ENCODE assay signal across 21 cellular contexts in the genomic region with DNA sequence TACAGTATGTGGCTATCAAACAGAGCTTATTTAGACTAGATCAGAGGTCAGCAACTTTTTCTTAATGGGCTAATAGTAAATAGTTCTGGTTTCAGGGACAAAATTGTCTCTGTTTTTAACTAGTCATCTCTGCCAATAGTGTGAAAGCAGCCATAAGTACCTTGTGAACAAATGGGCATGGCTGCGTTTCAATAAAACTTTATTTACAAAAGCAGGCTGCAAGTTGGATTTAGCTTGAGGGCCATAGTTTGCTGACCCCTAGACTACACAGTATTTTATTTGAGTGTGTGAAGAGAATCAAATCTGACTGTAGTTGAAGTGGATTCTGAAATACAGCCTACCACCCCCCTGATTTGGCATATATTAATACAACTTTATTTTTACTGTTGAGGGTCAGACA.
DNase-seq lines count a peak whose midpoint lies in the region; ATAC-seq, FAIRE-seq and TF ChIP-seq lines count a peak whose summit lies in the region.
"Had no signal": no experiment of that assay in that cellular context is flagged by ENCODE, and none has a peak within 500 bp of the region (broad histone marks: within the 10 kb centered on the region; RNA-seq: fewer than 3 reads in every experiment).

No MANE protein-coding gene starts in this region.

- no peaks in the 10 kb centered on the region for H3K27me3 Mint-ChIP-seq in GM23338 (ENCODE audit: insufficient read depth, low read depth, poor library complexity)
- H3K27me3 Mint-ChIP-seq: CD4-positive, alpha-beta T cell had no signal

- no peak for TF ChIP-seq EP300 in K562 (IDR thresholded peaks at IDR 0.05; ENCODE audit: low read length)

- H3K9me3 ChIP-seq in K562 (replicated peaks; ENCODE audit: control insufficient read depth, insufficient read depth, low read depth, low read length): no peaks in the 10 kb centered on the region
- H3K9me3 ChIP-seq: A549; BLaER1 treated with 17β-estradiol and CSF1 and Interleukin-3, amounts not matched to agents 10 nM and 100 nM; Caco-2 had no signal

- no peaks in the 10 kb centered on the region for H3K36me3 ChIP-seq in GM23338 (ENCODE audit: insufficient read depth)
- no peaks in the 10 kb centered on the region for H3K36me3 ChIP-seq in K562 (ENCODE audit: control insufficient read depth, insufficient read depth, low read length)
- H3K36me3 ChIP-seq: BLaER1 treated with 17β-estradiol and CSF1 and Interleukin-3, amounts not matched to agents 10 nM and 100 nM had no signal

- H3K4me3 ChIP-seq in GM23338: no peak overlapping the region
- H3K4me3 ChIP-seq in K562: no peak overlapping the region
- H3K4me3 ChIP-seq: A549; BLaER1 treated with 17β-estradiol and CSF1 and Interleukin-3, amounts not matched to agents 10 nM and 100 nM had no signal

- H3K9me2 ChIP-seq in GM23338 (ENCODE audit: insufficient read depth): no peaks in the 10 kb centered on the region

- no peak for TF ChIP-seq RAD21 in K562 (CRISPR knock-in tag; conservative IDR thresholded peaks at IDR 0.05 in 1 of 2, IDR thresholded peaks at IDR 0.05 in 1 of 2)

- FAIRE-seq in K562 (lab: Jason Lieb, UNC): no peak
- FAIRE-seq: A549, D721Med, G401.6, GM12892, GM18507 had no signal

- ATAC-seq in GM23338: no peak
- ATAC-seq in K562: no peak
- no peak for ATAC-seq in GM19463 (IDR thresholded peaks at IDR 0.05; ENCODE audit: unreplicated experiment)
- ATAC-seq: A549; CD8-positive, alpha-beta T cell had no signal

- no TSS peak for BruUV-seq in K562 (replicated peaks; lab: Mats Ljungman, UMichigan)

- no peak for TF ChIP-seq POLR2A in K562 (conservative IDR thresholded peaks at IDR 0.05)

- CTCF ChIA-PET in K562 (lab: Yijun Ruan, JAX; ENCODE audit: low intra/inter-chr PET ratio): no interaction called here

- TF ChIP-seq CTCF in GM23338 (conservative IDR thresholded peaks at IDR 0.05; ENCODE audit: low read depth in 2 of 2) (no peak), K562 (IDR thresholded peaks at IDR 0.05 in 2 of 3, conservative IDR thresholded peaks at IDR 0.05 in 1 of 3; ENCODE audit: insufficient read depth in 2 of 3, low read depth in 1 of 3, low read length in 3 of 3) (no peak)

- no peak overlapping the region for H3K4me3 Mint-ChIP-seq in GM23338
- H3K4me3 Mint-ChIP-seq: B cell; CD4-positive, alpha-beta T cell; CD8-positive, alpha-beta T cell had no signal

- DNase-seq in GM23338 (ENCODE audit: low spot score): no peak
- peak; percentile 53 for DNase-seq in NAMALWA (ENCODE audit: low spot score)
- no peak for DNase-seq in K562 (ENCODE audit: extremely low read depth in 1 of 4, low spot score in 3 of 4)
- DNase-seq in NCI-H1092 (lab: John Stamatoyannopoulos, UW): no peak
- no peak for DNase-seq in NCI-H82 (lab: John Stamatoyannopoulos, UW)
- DNase-seq: AML-193; Caco-2; Calu3; CD4-positive, alpha-beta T cell; CD8-positive, alpha-beta T cell; DMS79 treated with DMSO at 0.1 percent for 48 hours; GF-D8 had no signal

- WGBS in K562 (ENCODE audit: insufficient coverage, low coverage, missing lambda C conversion rate): 0% methylated on average over 1 of the region's 1 CpG

- H3K9ac ChIP-seq in K562 (ENCODE audit: insufficient read depth in 1 of 2, low read depth in 2 of 2, low read length in 2 of 2): no peak overlapping the region
- H3K9ac ChIP-seq: BLaER1 treated with 17β-estradiol and CSF1 and Interleukin-3, amounts not matched to agents 10 nM and 100 nM had no signal

- no peaks in the 10 kb centered on the region for H3K9me1 ChIP-seq in K562 (ENCODE audit: control insufficient read depth, insufficient read depth, low read length)

- intact Hi-C loops in K562 (cut with micrococcal nuclease): no loop called here

- no peaks in the 10 kb centered on the region for H3F3A ChIP-seq in GM23338 (replicated peaks; ENCODE audit: low read depth)

- H3K27ac Mint-ChIP-seq in GM23338: no peak overlapping the region
- H3K27ac Mint-ChIP-seq: B cell; CD4-positive, alpha-beta T cell; CD8-positive, alpha-beta T cell had no signal

- H3K27me3 ChIP-seq in GM23338 (ENCODE audit: insufficient read depth): no peaks in the 10 kb centered on the region
- no peaks in the 10 kb centered on the region for H3K27me3 ChIP-seq in K562 (ENCODE audit: control insufficient read depth in 2 of 2, insufficient read depth in 2 of 2, low read length in 2 of 2)
- H3K27me3 ChIP-seq: BLaER1 treated with 17β-estradiol and CSF1 and Interleukin-3, amounts not matched to agents 10 nM and 100 nM had no signal

- H3K27ac ChIP-seq in GM23338 (ENCODE audit: low read depth): no peak overlapping the region
- no peak overlapping the region for H3K27ac ChIP-seq in K562 (ENCODE audit: extremely low read depth, low read depth, low read length)
- H3K27ac ChIP-seq: A549; BLaER1 treated with 17β-estradiol and CSF1 and Interleukin-3, amounts not matched to agents 10 nM and 100 nM; C4-2B had no signal

- peaks cover 3% of the 10 kb centered on the region; the same call in 1 of the 3 replicates for H3K4me1 Mint-ChIP-seq in GM23338
- H3K4me1 Mint-ChIP-seq: B cell had no signal

- no peaks in the 10 kb centered on the region for H3K4me1 ChIP-seq in GM23338 (ENCODE audit: insufficient read depth)
- no peaks in the 10 kb centered on the region for H3K4me1 ChIP-seq in K562 (replicated peaks in 1 of 2; ENCODE audit: control insufficient read depth in 2 of 2, insufficient read depth in 2 of 2, low read length in 2 of 2)
- H3K4me1 ChIP-seq: A549; BLaER1 treated with 17β-estradiol and CSF1 and Interleukin-3, amounts not matched to agents 10 nM and 100 nM; Caco-2 had no signal

- in situ Hi-C loops in K562 (cut with MboI): no loop called here

- H2AFZ ChIP-seq in GM23338 (0 out of 2 replicates have a peak overlapping the region, but pooled peaks have one; percentile 2), K562 (ENCODE audit: low read depth, low read length) (no peak overlapping the region)

- no peaks in the 10 kb centered on the region for H3K36me3 Mint-ChIP-seq in GM23338 (ENCODE audit: low read depth)
- H3K36me3 Mint-ChIP-seq: CD8-positive, alpha-beta T cell had no signal

- H3K79me2 ChIP-seq in GM23338 (replicated peaks; ENCODE audit: insufficient read depth): no peaks in the 10 kb centered on the region
- H3K79me2 ChIP-seq in K562 (ENCODE audit: control insufficient read depth, insufficient read depth, low read length): no peaks in the 10 kb centered on the region

- H3K9me3 Mint-ChIP-seq in GM23338: no peaks in the 10 kb centered on the region
- H3K9me3 Mint-ChIP-seq: CD4-positive, alpha-beta T cell; CD8-positive, alpha-beta T cell had no signal

- POLR2A ChIA-PET in K562 (lab: Yijun Ruan, JAX): no interaction called here

- H3K4me2 ChIP-seq in GM23338 (no peak overlapping the region), K562 (ENCODE audit: insufficient read depth, low read length) (no peak overlapping the region)
- H3K4me2 ChIP-seq: A549; BLaER1 treated with 17β-estradiol and CSF1 and Interleukin-3, amounts not matched to agents 10 nM and 100 nM had no signal

- no peaks in the 10 kb centered on the region for H4K20me1 ChIP-seq in GM23338 (replicated peaks; ENCODE audit: insufficient read depth)
- no peaks in the 10 kb centered on the region for H4K20me1 ChIP-seq in K562 (replicated peaks; ENCODE audit: control insufficient read depth, insufficient read depth, low read length)
- H4K20me1 ChIP-seq: BLaER1 treated with 17β-estradiol and CSF1 and Interleukin-3, amounts not matched to agents 10 nM and 100 nM had no signal

TF ChIP-seq in GM23338, 12 proteins besides CTCF, POLR2A, EP300 and RAD21 (continues in another document):
- TF ChIP-seq JUNB (IDR thresholded peaks at IDR 0.05; ENCODE audit: unreplicated experiment): no peak
- TF ChIP-seq ZNF114 (CRISPR knock-in tag; IDR thresholded peaks at IDR 0.05): no peak

TF ChIP-seq in K562, 482 proteins besides CTCF, POLR2A, EP300 and RAD21 (continues in another document):
- TF ChIP-seq MEF2D (tag; conservative IDR thresholded peaks at IDR 0.05; ENCODE audit: low read depth): no peak
- no peak for TF ChIP-seq MTF1 (CRISPR knock-in tag; IDR thresholded peaks at IDR 0.05; ENCODE audit: borderline replicate concordance)
- TF ChIP-seq RBM39 (optimal IDR thresholded peaks at IDR 0.05; ENCODE audit: low read depth, low read length): no peak
